ENCODE assay signal across 14 cellular contexts in genomic region chr16:66554492-66554891, GRCh38. TPM values are rescaled to one million over a fixed set of nuclear protein-coding genes. Genes with fewer than 3 reads are reported as not detected.
DNase-seq lines count a peak whose midpoint lies in the region; ATAC-seq and TF ChIP-seq lines count a peak whose summit lies in the region.
"Had no signal": no experiment of that assay in that cellular context is flagged by ENCODE, and none has a peak within 500 bp of the region (broad histone marks: within the 10 kb centered on the region; RNA-seq: fewer than 3 reads in every experiment).

No MANE protein-coding gene starts in this region.

- H3K4me3 ChIP-seq in naive thymus-derived CD4-positive, alpha-beta T cell (ENCODE audit: low read length), result peak overlapping the region; percentile 94
- H3K4me3 ChIP-seq: HAP-1 had no signal

- peaks cover 42 to 73% of the 10 kb centered on the region in 2 donors for H3K4me1 ChIP-seq in naive thymus-derived CD4-positive, alpha-beta T cell (ENCODE audit: control insufficient read depth in 2 of 2, insufficient read depth in 2 of 2, low read length in 2 of 2)

- peaks cover 0 to 13% (median 0%) of the 10 kb centered on the region in 3 experiments for H3K36me3 ChIP-seq in naive thymus-derived CD4-positive, alpha-beta T cell (ENCODE audit: control insufficient read depth in 2 of 3, insufficient read depth in 3 of 3, low read length in 3 of 3)

- H3K27me3 Mint-ChIP-seq in T-helper 2 cell treated with Interferon-gamma antibody and Interleukin-4, amounts not matched to agents 5 μg/mL and 100 μg/mL, for 36 hours (ENCODE audit: low read depth), result no peaks in the 10 kb centered on the region
- no peaks in the 10 kb centered on the region for H3K27me3 Mint-ChIP-seq in T-helper 17 cell
- H3K27me3 Mint-ChIP-seq in naive thymus-derived CD4-positive, alpha-beta T cell, result peaks cover 0 to 2% (median 0%) of the 10 kb centered on the region in 5 donors

- no peaks in the 10 kb centered on the region for H3K9me3 ChIP-seq in T-helper 17 cell (ENCODE audit: control insufficient read depth, low read length, poor library complexity, severe bottlenecking)
- no peaks in the 10 kb centered on the region for H3K9me3 ChIP-seq in naive thymus-derived CD4-positive, alpha-beta T cell (ENCODE audit: control insufficient read depth in 2 of 3, low read length in 3 of 3)
- H3K9me3 ChIP-seq: HAP-1 had no signal

- no peaks in the 10 kb centered on the region for H3K27me3 ChIP-seq in naive thymus-derived CD4-positive, alpha-beta T cell (ENCODE audit: control insufficient read depth in 2 of 2, insufficient read depth in 2 of 2, low read length in 2 of 2)

- H3K27ac ChIP-seq in naive thymus-derived CD4-positive, alpha-beta T cell (ENCODE audit: low read depth, low read length), result peak overlapping the region; percentile 77
- H3K27ac ChIP-seq: coronary artery had no signal

- no peak overlapping the region for H3K27ac Mint-ChIP-seq in T-helper 2 cell treated with Interferon-gamma antibody and Interleukin-4, amounts not matched to agents 5 μg/mL and 100 μg/mL, for 36 hours
- peak overlapping the region; percentile 98 for H3K27ac Mint-ChIP-seq in T-helper 17 cell
- peak overlapping the region in 7 of 9 donors; percentile 20 to 97 (median 89) for H3K27ac Mint-ChIP-seq in naive thymus-derived CD4-positive, alpha-beta T cell

- no peaks in the 10 kb centered on the region for H3K9me3 Mint-ChIP-seq in T-helper 2 cell treated with Interferon-gamma antibody and Interleukin-4, amounts not matched to agents 5 μg/mL and 100 μg/mL, for 36 hours
- peaks cover 0 to 7% (median 0%) of the 10 kb centered on the region in 11 donors for H3K9me3 Mint-ChIP-seq in naive thymus-derived CD4-positive, alpha-beta T cell

- no peak for ATAC-seq in T-helper 17 cell
- ATAC-seq in naive thymus-derived CD4-positive, alpha-beta T cell, result no peak
- no peak for ATAC-seq in SK-N-SH treated with all-trans-retinoic acid at 6 μM for 48 hours
- ATAC-seq: Panc1 had no signal

- peak overlapping the region; percentile 98 for H3K4me3 Mint-ChIP-seq in T-helper 2 cell treated with Interferon-gamma antibody and Interleukin-4, amounts not matched to agents 5 μg/mL and 100 μg/mL, for 36 hours
- peak overlapping the region; percentile 99 for H3K4me3 Mint-ChIP-seq in T-helper 17 cell
- peak overlapping the region; percentile 21 to 99 (median 95) for H3K4me3 Mint-ChIP-seq in naive thymus-derived CD4-positive, alpha-beta T cell

- CTCF ChIA-PET in naive thymus-derived CD4-positive, alpha-beta T cell (lab: Charles Lee), result interaction anchor here (1.0 to 1.4 kb wide), 2 partner anchors 8 to 55 kb away, joined by 4 to 5 read pairs; no protein-coding TSS in a partner anchor

- peaks cover 66% of the 10 kb centered on the region for H3K4me1 Mint-ChIP-seq in T-helper 2 cell treated with Interferon-gamma antibody and Interleukin-4, amounts not matched to agents 5 μg/mL and 100 μg/mL, for 36 hours (ENCODE audit: low read depth)
- H3K4me1 Mint-ChIP-seq in T-helper 17 cell, result peaks cover 74% of the 10 kb centered on the region
- peaks cover 54 to 77% (median 75%) of the 10 kb centered on the region in 7 donors for H3K4me1 Mint-ChIP-seq in naive thymus-derived CD4-positive, alpha-beta T cell

- H3K36me3 Mint-ChIP-seq in T-helper 2 cell treated with Interferon-gamma antibody and Interleukin-4, amounts not matched to agents 5 μg/mL and 100 μg/mL, for 36 hours (ENCODE audit: low read depth), result peaks cover 52% of the 10 kb centered on the region
- H3K36me3 Mint-ChIP-seq in T-helper 17 cell (ENCODE audit: low read depth), result peaks cover 16% of the 10 kb centered on the region
- peaks cover 0 to 42% (median 4%) of the 10 kb centered on the region in 5 donors for H3K36me3 Mint-ChIP-seq in naive thymus-derived CD4-positive, alpha-beta T cell

- POLR2A ChIA-PET in naive thymus-derived CD4-positive, alpha-beta T cell (lab: Charles Lee), result interaction anchor here (0.7 to 1.1 kb wide), 3 partner anchors 10 to 49 kb away, joined by 3 to 4 read pairs (median 3); no protein-coding TSS in a partner anchor

- intact Hi-C loops in naive thymus-derived CD4-positive, alpha-beta T cell (cut with micrococcal nuclease), result loop anchor here in 1 of 2 donors (5.0 kb wide), 3 partner anchors 98 to 328 kb away; partner anchors contain the start of genes CMTM4 and PDP2

- DNase-seq in T-helper 2 cell treated with Interferon-gamma antibody and Interleukin-4, amounts not matched to agents 5 μg/mL and 100 μg/mL, for 36 hours (ENCODE audit: low spot score), result no peak
- DNase-seq in T-helper 2 cell, result no peak
- DNase-seq in T-helper 17 cell, result no peak
- no peak for DNase-seq in naive thymus-derived CD4-positive, alpha-beta T cell
- DNase-seq in stimulated activated CD4-positive, alpha-beta T cell treated with anti-CD3 and anti-CD28 coated beads, Interleukin-4, amount 100 ng/mL, for 1 hour, result no peak
- DNase-seq: 8988T, mesendoderm, MV-4-11 had no signal

TF ChIP-seq in SK-N-SH treated with all-trans-retinoic acid at 6 μM for 48 hours, 23 proteins besides CTCF, POLR2A, EP300 and RAD21 (continues in another document):
- TF ChIP-seq ESRRG (CRISPR knock-in tag; IDR thresholded peaks at IDR 0.05), result no peak
- TF ChIP-seq GLIS3 (CRISPR knock-in tag; IDR thresholded peaks at IDR 0.05), result no peak
- TF ChIP-seq BACH2 (CRISPR knock-in tag; IDR thresholded peaks at IDR 0.05; ENCODE audit: borderline replicate concordance), result no peak
- no peak for TF ChIP-seq RARB (CRISPR knock-in tag; IDR thresholded peaks at IDR 0.05)
- no peak for TF ChIP-seq SNAI2 (CRISPR knock-in tag; IDR thresholded peaks at IDR 0.05)
- no peak for TF ChIP-seq ARNTL (CRISPR knock-in tag; IDR thresholded peaks at IDR 0.05; ENCODE audit: borderline replicate concordance, low read depth)
- no peak for TF ChIP-seq ZNF565 (CRISPR knock-in tag; conservative IDR thresholded peaks at IDR 0.05; ENCODE audit: low read depth)
- TF ChIP-seq ZFP30 (CRISPR knock-in tag; IDR thresholded peaks at IDR 0.05), result no peak
- no peak for TF ChIP-seq CSDC2 (CRISPR knock-in tag; IDR thresholded peaks at IDR 0.05)
- TF ChIP-seq ZC3H10 (CRISPR knock-in tag; IDR thresholded peaks at IDR 0.05), result no peak
- TF ChIP-seq POU6F1 (CRISPR knock-in tag; IDR thresholded peaks at IDR 0.05; ENCODE audit: borderline replicate concordance, low read depth), result no peak
- no peak for TF ChIP-seq TSHZ2 (CRISPR knock-in tag; IDR thresholded peaks at IDR 0.05)
- no peak for TF ChIP-seq TCF4 (CRISPR knock-in tag; IDR thresholded peaks at IDR 0.05; ENCODE audit: borderline replicate concordance)
- TF ChIP-seq PPARA (CRISPR knock-in tag; IDR thresholded peaks at IDR 0.05; ENCODE audit: borderline replicate concordance), result no peak

RNA-seq across cellular contexts. Expression of gene CKLF, which starts 2.1 kb away (rescaled TPM):
- 10 to 100 TPM; 41.6 to 42.5 TPM for total RNA-seq in T-helper 17 cell
- 100 to 1,000 TPM in 1 of 5 experiments, 10 to 100 TPM in 4; 24.1 to 160 (median 42.9) TPM for total RNA-seq in naive thymus-derived CD4-positive, alpha-beta T cell
- 100 to 1,000 TPM in 1 of 2 donors, 10 to 100 TPM in 1; 56.4 to 110 TPM for polyA plus RNA-seq in naive thymus-derived CD4-positive, alpha-beta T cell

RNA-seq across cellular contexts. Expression of gene TK2, which starts 4.6 kb away (rescaled TPM):
- total RNA-seq in T-helper 17 cell, result 1 to 10 TPM; 7.1 to 9.4 TPM
- 10 to 100 TPM in 2 of 5 experiments, 1 to 10 TPM in 3; 6.2 to 19.8 (median 7.9) TPM for total RNA-seq in naive thymus-derived CD4-positive, alpha-beta T cell
- polyA plus RNA-seq in naive thymus-derived CD4-positive, alpha-beta T cell, result 1 to 10 TPM; 3.5 to 4.1 TPM

RNA-seq across cellular contexts. Expression of gene CMTM1, which starts 11.7 kb away (rescaled TPM):
- 1 to 10 TPM; 3.3 to 3.6 TPM for total RNA-seq in T-helper 17 cell
- 10 to 100 TPM in 1 of 5 experiments, 1 to 10 TPM in 4; 1.3 to 23.3 (median 5.2) TPM for total RNA-seq in naive thymus-derived CD4-positive, alpha-beta T cell
- under 1 TPM; 0.36 to 0.41 TPM for polyA plus RNA-seq in naive thymus-derived CD4-positive, alpha-beta T cell

RNA-seq across cellular contexts. Expression of gene CMTM2, which starts 24.8 kb away (rescaled TPM):
- under 1 TPM in 1 of 2 donors, not detected in 1; 0.70 TPM for total RNA-seq in T-helper 17 cell
- total RNA-seq in naive thymus-derived CD4-positive, alpha-beta T cell, result 1 to 10 TPM in 1 of 5 experiments, under 1 TPM in 2, not detected in 2; 0.58 to 1.8 (median 0.81) TPM
- polyA plus RNA-seq in naive thymus-derived CD4-positive, alpha-beta T cell, result not detected
- total RNA-seq: osteocyte, ureter had no signal

RNA-seq across cellular contexts. Expression of gene CMTM3, which starts 50.0 kb away (rescaled TPM):
- 10 to 100 TPM; 60.5 to 74.6 TPM for total RNA-seq in T-helper 17 cell
- total RNA-seq in naive thymus-derived CD4-positive, alpha-beta T cell, result 100 to 1,000 TPM in 1 of 5 experiments, 10 to 100 TPM in 4; 52.0 to 138 (median 61.4) TPM
- 10 to 100 TPM; 72.5 to 89.8 TPM for polyA plus RNA-seq in naive thymus-derived CD4-positive, alpha-beta T cell
